Comparison of ENCODE assay signal across 1 cellular context in genomic region chr7:156074982-156075615, GRCh38.
A peak's percentile ranks its signal among the peaks of the same experiment; 100 is the strongest.
TF ChIP-seq lines count a peak whose summit lies in the region.

No MANE protein-coding gene starts in this region.

TF ChIP-seq in K562, 482 proteins besides CTCF, POLR2A, EP300 and RAD21 (continued from another document and continues in another):
- TF ChIP-seq ZNF609 (CRISPR knock-in tag; IDR thresholded peaks at IDR 0.05; ENCODE audit: borderline replicate concordance) (no peak), ZNF277 (CRISPR knock-in tag; IDR thresholded peaks at IDR 0.05; ENCODE audit: borderline replicate concordance) (no peak), CCAR2 (IDR thresholded peaks at IDR 0.05; ENCODE audit: low read depth, low read length) (no peak), NEUROD1 (IDR thresholded peaks at IDR 0.05; ENCODE audit: borderline replicate concordance, low read depth, low read length, partially characterized antibody) (no peak), BRF1 (IDR thresholded peaks at IDR 0.05; ENCODE audit: borderline replicate concordance, extremely low read depth, insufficient read length) (no peak), MAZ (CRISPR knock-in tag; conservative IDR thresholded peaks at IDR 0.05 in 1 of 2, IDR thresholded peaks at IDR 0.05 in 1 of 2) (peak in 1 of 2 experiments; percentile 41; a peak in 1 of 4 replicates), RNF2 (IDR thresholded peaks at IDR 0.05) (no peak), HNRNPK (IDR thresholded peaks at IDR 0.05; ENCODE audit: low read depth, low read length, poor library complexity, severe bottlenecking) (no peak), E2F6 (IDR thresholded peaks at IDR 0.05; ENCODE audit: borderline replicate concordance in 1 of 2, extremely low read depth in 1 of 2, insufficient read depth in 1 of 2, insufficient read length in 1 of 2, low read depth in 1 of 2, low read length in 1 of 2, poor library complexity in 1 of 2, severe bottlenecking in 1 of 2) (peak in 1 of 2 experiments; percentile 7), EWSR1 (IDR thresholded peaks at IDR 0.05; ENCODE audit: borderline replicate concordance, low read depth, partially characterized antibody) (no peak), THAP12 (CRISPR knock-in tag; IDR thresholded peaks at IDR 0.05) (0 out of 2 replicates have a peak, but pooled peaks have one; percentile 43), IRF9 (tag; IDR thresholded peaks at IDR 0.05) (no peak), ZNF174 (CRISPR knock-in tag; IDR thresholded peaks at IDR 0.05) (no peak), ZNF197 (CRISPR knock-in tag; IDR thresholded peaks at IDR 0.05; ENCODE audit: low read depth) (no peak), ZNF589 (CRISPR knock-in tag; IDR thresholded peaks at IDR 0.05; ENCODE audit: low read depth) (no peak), SFPQ (IDR thresholded peaks at IDR 0.05; ENCODE audit: low read depth, low read length) (no peak), NFYB (IDR thresholded peaks at IDR 0.05; ENCODE audit: extremely low read depth, insufficient read length) (no peak), ARNT (IDR thresholded peaks at IDR 0.05) (no peak), FOXJ3 (CRISPR knock-in tag; IDR thresholded peaks at IDR 0.05) (no peak), ZKSCAN8 (CRISPR knock-in tag; IDR thresholded peaks at IDR 0.05) (no peak), HEY1 (CRISPR knock-in tag; IDR thresholded peaks at IDR 0.05; ENCODE audit: borderline replicate concordance) (no peak), ZNF778 (CRISPR knock-in tag; IDR thresholded peaks at IDR 0.05) (no peak), CEBPG (CRISPR knock-in tag; IDR thresholded peaks at IDR 0.05) (no peak), CEBPG (tag; conservative IDR thresholded peaks at IDR 0.05 in 1 of 2, IDR thresholded peaks at IDR 0.05 in 1 of 2) (no peak), RUNX1 (IDR thresholded peaks at IDR 0.05; ENCODE audit: low read depth) (no peak), TCF3 (CRISPR knock-in tag; IDR thresholded peaks at IDR 0.05) (no peak), CCNT2 (IDR thresholded peaks at IDR 0.05; ENCODE audit: borderline replicate concordance, extremely low read depth, insufficient read length, low read depth, low read length) (no peak), L3MBTL2 (IDR thresholded peaks at IDR 0.05) (peak; percentile 70), CUX1 (CRISPR knock-in tag; IDR thresholded peaks at IDR 0.05) (no peak), ZNF696 (CRISPR knock-in tag; conservative IDR thresholded peaks at IDR 0.05) (no peak), RBM15 (IDR thresholded peaks at IDR 0.05; ENCODE audit: insufficient read depth, low read length) (no peak), MBD2 (IDR thresholded peaks at IDR 0.05; ENCODE audit: borderline replicate concordance, low read depth) (no peak), NR2C2 (CRISPR knock-in tag; IDR thresholded peaks at IDR 0.05) (no peak), NR2C2 (tag; IDR thresholded peaks at IDR 0.05) (no peak), ZNF75A (CRISPR knock-in tag; IDR thresholded peaks at IDR 0.05) (no peak), ZSCAN29 (IDR thresholded peaks at IDR 0.05) (no peak), KDM1A (IDR thresholded peaks at IDR 0.05) (no peak), SMAD3 (CRISPR knock-in tag; conservative IDR thresholded peaks at IDR 0.05) (no peak), ZNF274 (IDR thresholded peaks at IDR 0.05; ENCODE audit: borderline replicate concordance, low read depth, low read length) (no peak), TEAD2 (tag; IDR thresholded peaks at IDR 0.05) (no peak), ZNF644 (tag; IDR thresholded peaks at IDR 0.05; ENCODE audit: low read depth) (no peak), ZBTB33 (CRISPR knock-in tag; IDR thresholded peaks at IDR 0.05) (no peak)
